In genomic region chr3:56921573-56922571, GRCh38 we compare ENCODE assay signal across 1 cellular context.
TF ChIP-seq lines count a peak whose summit lies in the region.

No MANE protein-coding gene starts in this region.

TF ChIP-seq in GM23338, 12 proteins besides CTCF, POLR2A, EP300 and RAD21 (continued from another document):
- no peak for TF ChIP-seq ZNF462 (CRISPR knock-in tag; IDR thresholded peaks at IDR 0.05)
- no peak for TF ChIP-seq ZNF114 (CRISPR knock-in tag; IDR thresholded peaks at IDR 0.05)
- TF ChIP-seq POLR2AphosphoS5 (IDR thresholded peaks at IDR 0.05; ENCODE audit: low read depth) = no peak
- TF ChIP-seq JUNB (IDR thresholded peaks at IDR 0.05; ENCODE audit: unreplicated experiment) = no peak
- no peak for TF ChIP-seq ZNF331 (CRISPR knock-in tag; IDR thresholded peaks at IDR 0.05; ENCODE audit: low read depth)
- TF ChIP-seq REST (IDR thresholded peaks at IDR 0.05; ENCODE audit: unreplicated experiment) = no peak
- TF ChIP-seq NANOG (IDR thresholded peaks at IDR 0.05; ENCODE audit: borderline replicate concordance) = no peak
